In genomic region chr18:58411323-58411722, GRCh38 we compare ENCODE assay signal across 33 cellular contexts.
"Had no signal": no experiment of that assay in that cellular context is flagged by ENCODE, and none has a peak within 500 bp of the region (broad histone marks: within the 10 kb centered on the region; RNA-seq: fewer than 3 reads in every experiment).

No MANE protein-coding gene starts in this region.

- ATAC-seq: activated CD4-positive, alpha-beta T cell treated with anti-CD3 and anti-CD28 coated beads for 36 hours; activated CD8-positive, alpha-beta memory T cell treated with anti-CD3 and anti-CD28 coated beads, Interleukin-2, amount 10 ng/mL, durations not matched to agents 7 days and 5 days; activated CD8-positive, alpha-beta T cell treated with anti-CD3 and anti-CD28 coated beads, Interleukin-2, amount 10 ng/mL, durations not matched to agents 7 days and 5 days; activated naive CD8-positive, alpha-beta T cell treated with anti-CD3 and anti-CD28 coated beads, Interleukin-2, amount 50 U/mL, for 24 hours; body of pancreas; gastroesophageal sphincter had no signal

- H3K27ac Mint-ChIP-seq: activated CD4-positive, alpha-beta memory T cell treated with anti-CD3 and anti-CD28 coated beads for 36 hours; activated CD4-positive, alpha-beta T cell treated with anti-CD3 and anti-CD28 coated beads for 36 hours; activated CD4-positive, alpha-beta T cell treated with anti-CD3 and anti-CD28 coated beads, Interleukin-2, amount 10 ng/mL, durations not matched to agents 24 days and 14 days; activated CD8-positive, alpha-beta memory T cell treated with anti-CD3 and anti-CD28 coated beads, Interleukin-2, amount 10 ng/mL, durations not matched to agents 7 days and 5 days; activated CD8-positive, alpha-beta T cell treated with anti-CD3 and anti-CD28 coated beads, Interleukin-2, amount 10 ng/mL, durations not matched to agents 7 days and 5 days; activated naive CD4-positive, alpha-beta T cell treated with anti-CD3 and anti-CD28 coated beads for 36 hours; activated naive CD4-positive, alpha-beta T cell treated with anti-CD3 and anti-CD28 coated beads, Interleukin-2, amount 50 U/mL, for 24 hours; activated naive CD8-positive, alpha-beta T cell treated with anti-CD3 and anti-CD28 coated beads for 36 hours; activated naive CD8-positive, alpha-beta T cell treated with anti-CD3 and anti-CD28 coated beads, Interleukin-2, amount 50 U/mL, for 24 hours; activated T-helper 1 cell treated with anti-CD3 and anti-CD28 coated beads, Interleukin-12 subunit alpha, Interleukin-12 subunit beta, Interleukin-2, Interleukin-4 antibody, amounts not matched to agents 30 ng/mL and 10 ng/mL and 1 ng/mL, durations not matched to agents 14 hours and 24 hours and 36 hours; activated T-helper 2 cell treated with anti-CD3 and anti-CD28 coated beads, Interferon-gamma antibody, Interleukin-2, Interleukin-4, amounts not matched to agents 10 μg/mL and 5 μg/mL and 100 μg/mL, durations not matched to agents 14 hours and 24 hours and 36 hours had no signal

- H3K27ac ChIP-seq: adrenal gland, body of pancreas, epithelial cell of prostate, esophagus squamous epithelium, gastroesophageal sphincter had no signal

- H3K27me3 ChIP-seq: adrenal gland, body of pancreas had no signal

- DNase-seq: activated CD4-positive, alpha-beta memory T cell treated with anti-CD3 and anti-CD28 coated beads for 36 hours; activated CD4-positive, alpha-beta T cell treated with anti-CD3 and anti-CD28 coated beads for 36 hours; activated CD4-positive, alpha-beta T cell treated with anti-CD3 and anti-CD28 coated beads, Interleukin-2, amount 10 ng/mL, durations not matched to agents 24 days and 14 days; activated CD4-positive, CD25-positive, alpha-beta regulatory T cell; activated CD4-positive, CD25-positive, alpha-beta regulatory T cell treated with anti-CD3 and anti-CD28 coated beads, Interleukin-2, amount 50 U/mL, for 72 hours; activated CD8-positive, alpha-beta memory T cell treated with anti-CD3 and anti-CD28 coated beads, Interleukin-2, amount 10 ng/mL, durations not matched to agents 7 days and 5 days; activated CD8-positive, alpha-beta memory T cell treated with anti-CD3 and anti-CD28 coated beads, Interleukin-2, amount 50 U/mL, for 4 hours; activated CD8-positive, alpha-beta T cell treated with anti-CD3 and anti-CD28 coated beads, Interleukin-2, amount 10 ng/mL, durations not matched to agents 7 days and 5 days; activated effector memory CD4-positive, alpha-beta T cell treated with anti-CD3 and anti-CD28 coated beads, Interleukin-2, amount 50 U/mL, for 16 hours; activated naive CD4-positive, alpha-beta T cell treated with anti-CD3 and anti-CD28 coated beads for 36 hours; activated naive CD8-positive, alpha-beta T cell treated with anti-CD3 and anti-CD28 coated beads for 36 hours; activated naive CD8-positive, alpha-beta T cell treated with anti-CD3 and anti-CD28 coated beads, Interleukin-2, amount 50 U/mL, for 24 hours; activated T-cell treated with anti-CD3 and anti-CD28 coated beads, Interleukin-2, amount 50 U/mL, for 1 hour; activated T-cell treated with anti-CD3 and anti-CD28 coated beads, Interleukin-2, amount 50 U/mL, for 48 hours; adrenal gland; amygdala; aorta; body of pancreas; caudate nucleus; cortex of kidney; dermis blood vessel endothelial cell; effector CD8-positive, alpha-beta T cell; esophagus squamous epithelium; foreskin melanocyte; T-helper 2 cell had no signal

- H3K4me3 Mint-ChIP-seq: activated CD4-positive, alpha-beta memory T cell treated with anti-CD3 and anti-CD28 coated beads for 36 hours; activated CD4-positive, alpha-beta T cell treated with anti-CD3 and anti-CD28 coated beads for 36 hours; activated CD4-positive, alpha-beta T cell treated with anti-CD3 and anti-CD28 coated beads, Interleukin-2, amount 10 ng/mL, durations not matched to agents 24 days and 14 days; activated CD8-positive, alpha-beta memory T cell treated with anti-CD3 and anti-CD28 coated beads, Interleukin-2, amount 10 ng/mL, durations not matched to agents 7 days and 5 days; activated CD8-positive, alpha-beta T cell treated with anti-CD3 and anti-CD28 coated beads, Interleukin-2, amount 10 ng/mL, durations not matched to agents 7 days and 5 days; activated naive CD4-positive, alpha-beta T cell treated with anti-CD3 and anti-CD28 coated beads for 36 hours; activated naive CD4-positive, alpha-beta T cell treated with anti-CD3 and anti-CD28 coated beads, Interleukin-2, amount 50 U/mL, for 24 hours; activated naive CD8-positive, alpha-beta T cell treated with anti-CD3 and anti-CD28 coated beads for 36 hours; activated naive CD8-positive, alpha-beta T cell treated with anti-CD3 and anti-CD28 coated beads, Interleukin-2, amount 50 U/mL, for 24 hours; activated T-helper 1 cell treated with anti-CD3 and anti-CD28 coated beads, Interleukin-12 subunit alpha, Interleukin-12 subunit beta, Interleukin-2, Interleukin-4 antibody, amounts not matched to agents 30 ng/mL and 10 ng/mL and 1 ng/mL, durations not matched to agents 14 hours and 24 hours and 36 hours had no signal

- H3K4me1 Mint-ChIP-seq: activated CD4-positive, alpha-beta T cell treated with anti-CD3 and anti-CD28 coated beads for 36 hours; activated CD4-positive, alpha-beta T cell treated with anti-CD3 and anti-CD28 coated beads, Interleukin-2, amount 10 ng/mL, durations not matched to agents 24 days and 14 days; activated CD8-positive, alpha-beta memory T cell treated with anti-CD3 and anti-CD28 coated beads, Interleukin-2, amount 10 ng/mL, durations not matched to agents 7 days and 5 days; activated naive CD4-positive, alpha-beta T cell treated with anti-CD3 and anti-CD28 coated beads, Interleukin-2, amount 50 U/mL, for 24 hours; activated naive CD8-positive, alpha-beta T cell treated with anti-CD3 and anti-CD28 coated beads for 36 hours; activated naive CD8-positive, alpha-beta T cell treated with anti-CD3 and anti-CD28 coated beads, Interleukin-2, amount 50 U/mL, for 24 hours had no signal

- H3K36me3 Mint-ChIP-seq: activated CD4-positive, alpha-beta memory T cell treated with anti-CD3 and anti-CD28 coated beads for 36 hours; activated CD8-positive, alpha-beta memory T cell treated with anti-CD3 and anti-CD28 coated beads, Interleukin-2, amount 10 ng/mL, durations not matched to agents 7 days and 5 days; activated naive CD4-positive, alpha-beta T cell treated with anti-CD3 and anti-CD28 coated beads, Interleukin-2, amount 50 U/mL, for 24 hours; activated naive CD8-positive, alpha-beta T cell treated with anti-CD3 and anti-CD28 coated beads for 36 hours had no signal

- H3K9me3 ChIP-seq: adrenal gland, body of pancreas, esophagus squamous epithelium, gastroesophageal sphincter had no signal

- H3K27me3 Mint-ChIP-seq: activated CD4-positive, alpha-beta memory T cell treated with anti-CD3 and anti-CD28 coated beads for 36 hours; activated CD4-positive, alpha-beta T cell treated with anti-CD3 and anti-CD28 coated beads for 36 hours; activated naive CD4-positive, alpha-beta T cell treated with anti-CD3 and anti-CD28 coated beads, Interleukin-2, amount 50 U/mL, for 24 hours; activated naive CD8-positive, alpha-beta T cell treated with anti-CD3 and anti-CD28 coated beads for 36 hours; activated naive CD8-positive, alpha-beta T cell treated with anti-CD3 and anti-CD28 coated beads, Interleukin-2, amount 50 U/mL, for 24 hours had no signal

- H3K4me1 ChIP-seq: adrenal gland, esophagus squamous epithelium had no signal

- H3K4me3 ChIP-seq: adrenal gland, body of pancreas, esophagus squamous epithelium, gastroesophageal sphincter had no signal

- H3K9me3 Mint-ChIP-seq: activated CD4-positive, alpha-beta memory T cell treated with anti-CD3 and anti-CD28 coated beads for 36 hours; activated CD4-positive, alpha-beta T cell treated with anti-CD3 and anti-CD28 coated beads, Interleukin-2, amount 10 ng/mL, durations not matched to agents 24 days and 14 days; activated naive CD4-positive, alpha-beta T cell treated with anti-CD3 and anti-CD28 coated beads for 36 hours; activated naive CD4-positive, alpha-beta T cell treated with anti-CD3 and anti-CD28 coated beads, Interleukin-2, amount 50 U/mL, for 24 hours; activated naive CD8-positive, alpha-beta T cell treated with anti-CD3 and anti-CD28 coated beads for 36 hours; activated naive CD8-positive, alpha-beta T cell treated with anti-CD3 and anti-CD28 coated beads, Interleukin-2, amount 50 U/mL, for 24 hours; activated T-helper 1 cell treated with anti-CD3 and anti-CD28 coated beads, Interleukin-12 subunit alpha, Interleukin-12 subunit beta, Interleukin-2, Interleukin-4 antibody, amounts not matched to agents 30 ng/mL and 10 ng/mL and 1 ng/mL, durations not matched to agents 14 hours and 24 hours and 36 hours; activated T-helper 2 cell treated with anti-CD3 and anti-CD28 coated beads, Interferon-gamma antibody, Interleukin-2, Interleukin-4, amounts not matched to agents 10 μg/mL and 5 μg/mL and 100 μg/mL, durations not matched to agents 14 hours and 24 hours and 36 hours had no signal

- H3K36me3 ChIP-seq: adrenal gland, esophagus squamous epithelium, gastroesophageal sphincter had no signal

- FAIRE-seq: colon, endometrium, endothelial cell of umbilical vein had no signal
